19 cellular contexts compared by ENCODE assay signal in genomic region chr3:133933097-133934024, GRCh38. TPM values are rescaled to one million over a fixed set of nuclear protein-coding genes. Genes with fewer than 3 reads are reported as not detected.
A peak's percentile ranks its signal among the peaks of the same experiment; 100 is the strongest.
DNase-seq lines count a peak whose midpoint lies in the region; ATAC-seq and TF ChIP-seq lines count a peak whose summit lies in the region.
"Had no signal": no experiment of that assay in that cellular context is flagged by ENCODE, and none has a peak within 500 bp of the region (broad histone marks: within the 10 kb centered on the region; RNA-seq: fewer than 3 reads in every experiment).

No MANE protein-coding gene starts in this region.

- H3K27ac ChIP-seq in Peyer's patch (peak overlapping the region in 2 of 4 donors; percentile 74 to 79), lung (ENCODE audit: low read depth in 1 of 2, low read length in 1 of 2) (no peak overlapping the region), suprapubic skin (no peak overlapping the region)

- H3K4me1 ChIP-seq in Peyer's patch (peaks cover 0 to 8% (median 2%) of the 10 kb centered on the region in 4 donors), lung (ENCODE audit: control insufficient read depth in 2 of 2, insufficient read depth in 2 of 2, low read length in 2 of 2) (peaks cover 0 to 2% of the 10 kb centered on the region in 2 donors), suprapubic skin (peaks cover 7% of the 10 kb centered on the region)
- H3K4me1 ChIP-seq: BE2C had no signal

- TF ChIP-seq CTCF in GM13976 (IDR thresholded peaks at IDR 0.05; ENCODE audit: borderline replicate concordance, control extremely low read depth, extremely low read depth, insufficient read depth, missing control alignments) (no peak), Peyer's patch (IDR thresholded peaks at IDR 0.05) (no peak), lung (IDR thresholded peaks at IDR 0.05; ENCODE audit: control extremely low read depth, extremely low read depth) (no peak), suprapubic skin (IDR thresholded peaks at IDR 0.05) (no peak)

- TF ChIP-seq POLR2A in Peyer's patch (IDR thresholded peaks at IDR 0.05) = no peak
- no peak for TF ChIP-seq POLR2A in suprapubic skin (IDR thresholded peaks at IDR 0.05)

- no peaks in the 10 kb centered on the region for H3K36me3 ChIP-seq in Peyer's patch
- H3K36me3 ChIP-seq in lung (ENCODE audit: control insufficient read depth in 2 of 2, insufficient read depth in 2 of 2, low read length in 2 of 2) = peaks cover 0 to 6% of the 10 kb centered on the region in 2 donors
- no peaks in the 10 kb centered on the region for H3K36me3 ChIP-seq in suprapubic skin
- no peaks in the 10 kb centered on the region for H3K36me3 ChIP-seq in H7 (replicated peaks; ENCODE audit: control insufficient read depth, insufficient read depth, low read length)
- H3K36me3 ChIP-seq: BE2C had no signal

- peak; percentile 8 for DNase-seq in GM13976 (ENCODE audit: low spot score)
- DNase-seq in Peyer's patch = peak in 2 of 3 donors; percentile 3 to 40
- peak; percentile 26 for DNase-seq in lung (ENCODE audit: low spot score)
- DNase-seq in suprapubic skin (ENCODE audit: low spot score in 2 of 2) = peak; percentile 10 to 67
- DNase-seq in NCI-H1436 (lab: John Stamatoyannopoulos, UW) = no peak
- no peak for DNase-seq in H7
- DNase-seq: BE2C; CD8-positive, alpha-beta memory T cell; DMS153; EL; KG1; NCI-H1092; NCI-H1694 treated with DMSO at 0.1 percent for 48 hours; NCI-H446; NCI-H748 treated with DMSO at 0.1 percent for 48 hours; PC-3; SK-N-SH had no signal

- TF ChIP-seq EP300 in suprapubic skin (IDR thresholded peaks at IDR 0.05) = no peak

- H3K4me3 ChIP-seq in Peyer's patch (no peak overlapping the region), lung (no peak overlapping the region), suprapubic skin (no peak overlapping the region), H7 (ENCODE audit: insufficient read depth, low read depth, low read length) (no peak overlapping the region)

- no peak for ATAC-seq in lung (ENCODE audit: insufficient read depth, low FRiP score)
- no peak for ATAC-seq in GM18907 (IDR thresholded peaks at IDR 0.05; ENCODE audit: unreplicated experiment)
- ATAC-seq: HCT116, PC-3 had no signal

- H3K9me3 ChIP-seq in Peyer's patch = no peaks in the 10 kb centered on the region
- peaks cover 0 to 2% of the 10 kb centered on the region in 2 donors for H3K9me3 ChIP-seq in lung (ENCODE audit: control insufficient read depth in 2 of 2, insufficient read depth in 1 of 2, low read length in 1 of 2)
- no peaks in the 10 kb centered on the region for H3K9me3 ChIP-seq in suprapubic skin
- H3K9me3 ChIP-seq: BE2C, SK-N-SH had no signal

- in situ Hi-C loops in GM13976 (cut with MboI; ENCODE audit: low sequenced_read_pairs, unreplicated experiment) = loop anchor here (10.0 kb wide), 1 partner anchor 261 kb away; no protein-coding TSS in a partner anchor

- H3K27me3 ChIP-seq in Peyer's patch (no peaks in the 10 kb centered on the region), lung (ENCODE audit: control insufficient read depth, insufficient read depth) (no peaks in the 10 kb centered on the region), suprapubic skin (no peaks in the 10 kb centered on the region), H7 (ENCODE audit: control insufficient read depth, insufficient read depth, low read length) (peaks cover 4% of the 10 kb centered on the region; the same call in 1 of the 2 replicates)
- H3K27me3 ChIP-seq: BE2C had no signal

- WGBS in lung, 2 donors = 85 to 86% methylated on average over 9 of the region's 9 CpGs
- WGBS in suprapubic skin = 96% methylated on average over 9 of the region's 9 CpGs

RNA-seq across cellular contexts. Expression of gene RAB6B, which starts 37.7 kb away (rescaled TPM):
- total RNA-seq in Peyer's patch (1 to 10 TPM in 1 of 4 donors, under 1 TPM in 3; 0.53 to 1.2 (median 0.81) TPM), lung (1 to 10 TPM; 3.3 to 5.1 TPM), suprapubic skin (1 to 10 TPM in 1 of 4 donors, under 1 TPM in 3; 0.34 to 1.3 (median 0.83) TPM)
- 1 to 10 TPM; 1.8 to 3.0 TPM for polyA plus RNA-seq in lung
- 1.2 and 2.4 TPM in 2 replicates for total RNA-seq in H7 (2014; rRNA removed; shearing (Covaris generic))

Comparison
In these comparisons a context has a peak if more than half of its experiments do, and no peak if none do; other contexts are left out.
1. DNase-seq: peak in GM13976 (single experiment), Peyer's patch (2 of 3), lung (single experiment) and suprapubic skin (2 of 2); none in NCI-H1436 (single experiment) and H7 (single experiment).